Comparison of ENCODE assay signal across 8 cellular contexts in the genomic region with DNA sequence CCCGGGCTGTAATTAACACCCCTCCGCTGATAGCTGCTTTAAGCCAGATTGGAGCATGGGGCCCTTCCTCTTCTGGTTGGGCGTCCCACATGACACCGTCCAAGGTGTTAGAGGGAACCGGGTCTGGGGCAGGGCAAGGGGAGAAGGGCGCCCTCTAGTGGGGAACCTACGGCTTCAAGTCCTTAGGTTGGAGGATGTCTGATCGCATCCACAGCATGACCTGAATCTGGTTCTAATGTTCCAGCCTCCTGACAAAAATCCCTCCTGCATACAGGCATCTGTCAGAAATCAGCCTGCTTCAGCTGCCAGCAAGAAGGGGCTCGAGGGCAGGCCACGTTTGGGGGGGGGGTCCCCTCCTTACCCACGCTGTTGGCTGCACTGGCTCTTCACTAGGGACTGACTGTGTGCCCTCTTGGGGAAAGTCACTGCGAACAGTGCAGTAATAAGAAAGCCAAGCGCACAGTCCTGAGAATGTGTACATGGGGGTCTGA.
DNase-seq lines count a peak whose midpoint lies in the region; ATAC-seq and TF ChIP-seq lines count a peak whose summit lies in the region.

No MANE protein-coding gene starts in this region.

- DNase-seq in AG04449 (ENCODE audit: low read depth, low spot score) (no peak), GM13976 (ENCODE audit: low spot score) (peak; percentile 81), NCI-H2227 treated with DMSO at 0.1 percent for 48 hours (lab: John Stamatoyannopoulos, UW) (peak; percentile 12), globus pallidus (ENCODE audit: low spot score) (peak; percentile 51), prostate gland (ENCODE audit: low spot score) (peak; percentile 10)
- DNase-seq in activated CD8-positive, alpha-beta memory T cell treated with anti-CD3 and anti-CD28 coated beads, Interleukin-2, amount 50 U/mL, for 48 hours = peak; percentile 75

- H3K27me3 ChIP-seq in prostate gland (replicated peaks; ENCODE audit: insufficient read depth) = no peaks in the 10 kb centered on the region

- in situ Hi-C loops in GM13976 (cut with MboI; ENCODE audit: low sequenced_read_pairs, unreplicated experiment) = no loop called here

- intact Hi-C loops in prostate gland (cut with DNase I) = loop anchor here (10.0 kb wide), 1 partner anchor 265 kb away; no protein-coding TSS in a partner anchor

- no peak overlapping the region for H3K27ac ChIP-seq in prostate gland

- H3K9me3 ChIP-seq in prostate gland = no peaks in the 10 kb centered on the region

- POLR2A ChIA-PET in AG04449 (lab: Yijun Ruan, JAX) = no interaction called here

- ATAC-seq in HG03025 (IDR thresholded peaks at IDR 0.05; ENCODE audit: low FRiP score, unreplicated experiment) (no peak), HG03097 (IDR thresholded peaks at IDR 0.05; ENCODE audit: low FRiP score, unreplicated experiment) (no peak)

- H3K4me3 ChIP-seq in AG04449 (ENCODE audit: low read depth, low read length) (no peak overlapping the region), prostate gland (no peak overlapping the region)

- TF ChIP-seq CTCF in AG04449 (IDR thresholded peaks at IDR 0.05; ENCODE audit: insufficient read depth, low read length, missing control alignments) (peak; percentile 52), GM13976 (IDR thresholded peaks at IDR 0.05; ENCODE audit: borderline replicate concordance, control extremely low read depth, extremely low read depth, insufficient read depth, missing control alignments) (peak; percentile 56), prostate gland (IDR thresholded peaks at IDR 0.05) (peak; percentile 26 to 47 (median 26))

- 45% methylated on average over 13 of the region's 13 CpGs for WGBS in prostate gland

- CTCF ChIA-PET in AG04449 (lab: Yijun Ruan, JAX) = interaction anchor here (0.6 to 1.5 kb wide), 9 partner anchors 9 to 418 kb away, joined by 3 to 6 read pairs (median 3); a partner anchor contains a TSS

- H3K4me1 ChIP-seq in prostate gland (replicated peaks) = no peaks in the 10 kb centered on the region

- TF ChIP-seq POLR2A in prostate gland (IDR thresholded peaks at IDR 0.05) = no peak

- H3K36me3 ChIP-seq in prostate gland = no peaks in the 10 kb centered on the region
